9 cellular contexts compared by ENCODE assay signal in genomic region chr7:55546826-55547225, GRCh38. TPM values are rescaled to one million over a fixed set of nuclear protein-coding genes. Genes with fewer than 3 reads are reported as not detected.
DNase-seq lines count a peak whose midpoint lies in the region; ATAC-seq and TF ChIP-seq lines count a peak whose summit lies in the region.
"Had no signal": no experiment of that assay in that cellular context is flagged by ENCODE, and none has a peak within 500 bp of the region (broad histone marks: within the 10 kb centered on the region; RNA-seq: fewer than 3 reads in every experiment).

No MANE protein-coding gene starts in this region.

- H3K27me3 ChIP-seq in esophagus (ENCODE audit: control insufficient read depth in 1 of 2, insufficient read depth in 2 of 2, low read length in 2 of 2) (no peaks in the 10 kb centered on the region), parathyroid adenoma (ENCODE audit: control insufficient read depth, insufficient read depth, low read length) (no peaks in the 10 kb centered on the region)
- H3K27me3 ChIP-seq: suprapubic skin had no signal

- no peaks in the 10 kb centered on the region for H3K9me3 ChIP-seq in esophagus (ENCODE audit: control insufficient read depth in 2 of 2, insufficient read depth in 1 of 2, low read depth in 1 of 2, low read length in 1 of 2)
- H3K9me3 ChIP-seq in parathyroid adenoma (ENCODE audit: control insufficient read depth, low read length), result no peaks in the 10 kb centered on the region
- H3K9me3 ChIP-seq: suprapubic skin had no signal

- peak overlapping the region; percentile 10 for H3K4me2 ChIP-seq in parathyroid adenoma (ENCODE audit: low read length)

- peak overlapping the region; percentile 8 to 72 for H3K27ac ChIP-seq in esophagus (ENCODE audit: low read depth in 2 of 2, low read length in 1 of 2)
- H3K27ac ChIP-seq in parathyroid adenoma, result no peak overlapping the region

- H3K4me1 ChIP-seq in esophagus (ENCODE audit: control insufficient read depth in 2 of 2, insufficient read depth in 2 of 2, low read length in 1 of 2) (peaks cover 12 to 17% of the 10 kb centered on the region in 2 donors), parathyroid adenoma (peaks cover 17% of the 10 kb centered on the region)

- H2AFZ ChIP-seq in parathyroid adenoma, result no peak overlapping the region

- peaks cover 14% of the 10 kb centered on the region for H3K79me2 ChIP-seq in parathyroid adenoma

- H3K4me3 ChIP-seq in esophagus (ENCODE audit: low read depth in 1 of 2, low read length in 2 of 2) (no peak overlapping the region), parathyroid adenoma (ENCODE audit: low read depth, low read length) (no peak overlapping the region)
- H3K4me3 ChIP-seq: suprapubic skin had no signal

- peak; percentile 45 for DNase-seq in stimulated activated naive CD4-positive, alpha-beta T cell treated with Interleukin-2 at 50 U/mL for 16 hours (lab: John Stamatoyannopoulos, UW)
- no peak for DNase-seq in stimulated activated naive CD4-positive, alpha-beta T cell (lab: John Stamatoyannopoulos, UW)
- DNase-seq in HS-27A (ENCODE audit: low read depth) (peak; percentile 82), SW 1271 (lab: John Stamatoyannopoulos, UW) (peak; percentile 64 to 67)

- no peak overlapping the region for H3K9ac ChIP-seq in parathyroid adenoma

- 8 to 13% methylated on average over 4 of the region's 4 CpGs for WGBS in esophagus, 2 donors

- H3K36me3 ChIP-seq in esophagus (ENCODE audit: control insufficient read depth in 2 of 2, insufficient read depth in 2 of 2, low read length in 1 of 2) (no peaks in the 10 kb centered on the region), parathyroid adenoma (ENCODE audit: control insufficient read depth, insufficient read depth, low read length) (no peaks in the 10 kb centered on the region)
- H3K36me3 ChIP-seq: suprapubic skin had no signal

- no peak for TF ChIP-seq CTCF in parathyroid adenoma (IDR thresholded peaks at IDR 0.05)

- ATAC-seq in HG03521 (IDR thresholded peaks at IDR 0.05; ENCODE audit: unreplicated experiment) (no peak), HG02938 (IDR thresholded peaks at IDR 0.05; ENCODE audit: unreplicated experiment) (no peak)

RNA-seq across cellular contexts. Expression of gene VOPP1, which starts 25.5 kb away (rescaled TPM):
- 10 to 100 TPM in 1 of 2 donors, 1 to 10 TPM in 1; 7.5 to 10.8 TPM for polyA plus RNA-seq in esophagus

Comparison
In these comparisons a context has a peak if more than half of its experiments do, and no peak if none do; other contexts are left out.
1. DNase-seq: peak in stimulated activated naive CD4-positive, alpha-beta T cell treated with Interleukin-2 at 50 U/mL for 16 hours (single experiment), HS-27A (single experiment) and SW 1271 (2 of 2); none in stimulated activated naive CD4-positive, alpha-beta T cell (0 of 6).